In the genomic region with DNA sequence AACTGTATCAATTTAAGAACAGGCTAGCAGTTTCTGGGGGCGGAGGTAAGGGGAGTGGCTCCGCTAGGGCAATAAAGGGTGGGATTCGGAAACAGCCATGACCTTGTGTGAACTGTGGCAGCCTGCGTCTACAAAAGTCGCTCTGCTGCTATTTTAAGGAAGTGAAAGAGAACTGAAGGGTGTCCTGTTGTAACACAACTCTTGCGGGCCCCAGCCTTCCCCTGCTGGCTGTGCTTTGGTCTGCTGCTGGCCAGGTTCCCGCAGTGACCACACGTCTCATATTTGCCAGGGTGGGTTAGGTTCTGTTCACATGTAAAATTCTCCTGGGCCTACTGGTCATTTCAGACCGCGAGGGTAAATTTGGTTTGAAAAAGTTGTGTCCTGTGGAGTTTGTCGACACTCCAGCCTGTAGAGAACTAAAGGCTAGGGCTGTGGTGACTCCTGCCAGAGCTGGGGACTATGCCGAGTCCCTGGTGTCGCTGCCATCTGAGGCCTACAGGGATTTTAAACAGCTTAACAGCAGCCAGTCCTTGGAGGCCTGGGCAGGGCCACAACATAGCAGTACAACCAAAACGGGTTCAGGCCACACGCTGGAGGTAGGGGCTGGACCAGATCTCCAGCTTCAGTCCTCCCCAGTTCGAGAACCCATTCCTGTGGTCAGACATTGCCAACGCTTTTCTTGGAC, we compare ENCODE assay signal across 8 cellular contexts. TPM values are rescaled to one million over a fixed set of nuclear protein-coding genes. Genes with fewer than 3 reads are reported as not detected.
DNase-seq lines count a peak whose midpoint lies in the region; ATAC-seq and TF ChIP-seq lines count a peak whose summit lies in the region.

No MANE protein-coding gene starts in this region.

- in situ Hi-C loops in mammary epithelial cell (cut with MboI; ENCODE audit: low sequenced_read_pairs in 2 of 2), result no loop called here

- H3K9me3 ChIP-seq in mammary epithelial cell (replicated peaks; ENCODE audit: insufficient read depth, low read length), result no peaks in the 10 kb centered on the region

- DNase-seq in activated CD4-positive, alpha-beta T cell treated with anti-CD3 and anti-CD28 coated beads, Interleukin-2, amount 10 ng/mL, durations not matched to agents 24 days and 14 days, result peak; percentile 68
- no peak for DNase-seq in activated CD4-positive, alpha-beta T cell treated with anti-CD3 and anti-CD28 coated beads, Interleukin-2, amount 50 U/mL, for 1 hour
- DNase-seq in HFFc6, result no peak
- peak; percentile 88 to 94 for DNase-seq in NOMO-1 (lab: John Stamatoyannopoulos, UW; ENCODE audit: unreplicated experiment in 2 of 2)
- DNase-seq in mammary epithelial cell, result no peak
- DNase-seq in stimulated activated naive CD8-positive, alpha-beta T cell treated with anti-CD3 and anti-CD28 coated beads, Interleukin-15, amount 100 ng/mL, for 72 hours, result peak; percentile 29 to 39
- no peak for DNase-seq in DMS 273 treated with DMSO at 0.1 percent for 48 hours (lab: John Stamatoyannopoulos, UW)

- TF ChIP-seq CTCF in HFFc6 (IDR thresholded peaks at IDR 0.05) (no peak), mammary epithelial cell (conservative IDR thresholded peaks at IDR 0.05 in 1 of 2, IDR thresholded peaks at IDR 0.05 in 1 of 2; ENCODE audit: extremely low read depth in 1 of 2, insufficient read depth in 1 of 2, low read depth in 1 of 2, low read length in 2 of 2) (no peak)

- no peaks in the 10 kb centered on the region for H3K36me3 ChIP-seq in mammary epithelial cell (ENCODE audit: insufficient read depth, low read length)

- 26% methylated on average over 14 of the region's 17 CpGs for WGBS in mammary epithelial cell (ENCODE audit: low coverage, missing lambda C conversion rate)

- H3K27ac ChIP-seq in mammary epithelial cell (ENCODE audit: insufficient read depth, low read depth, low read length), result no peak overlapping the region
- peak overlapping the region; percentile 95 for H3K27ac ChIP-seq in layer of hippocampus (ENCODE audit: low read depth, low read length)

- H3K27ac Mint-ChIP-seq in activated CD4-positive, alpha-beta T cell treated with anti-CD3 and anti-CD28 coated beads, Interleukin-2, amount 10 ng/mL, durations not matched to agents 24 days and 14 days, result peak overlapping the region; percentile 84
- peak overlapping the region; percentile 65; the same call in 1 of the 2 replicates for H3K27ac Mint-ChIP-seq in HFFc6
- H3K27ac Mint-ChIP-seq in stimulated activated naive CD8-positive, alpha-beta T cell treated with anti-CD3 and anti-CD28 coated beads, Interleukin-15, amount 100 ng/mL, for 72 hours, result peak overlapping the region; percentile 96 to 97

- H3K27me3 ChIP-seq in mammary epithelial cell (ENCODE audit: insufficient read depth, low read length) (no peaks in the 10 kb centered on the region), layer of hippocampus (ENCODE audit: control insufficient read depth, insufficient read depth, low read length) (no peaks in the 10 kb centered on the region)

- H3K4me2 ChIP-seq in mammary epithelial cell (ENCODE audit: insufficient read depth, low read depth, low read length), result peak overlapping the region; percentile 100

- H3K9ac ChIP-seq in mammary epithelial cell (ENCODE audit: insufficient read depth, low read length), result no peak overlapping the region

- CTCF ChIA-PET in mammary epithelial cell (lab: Charles Lee; ENCODE audit: low non-redundant PET), result interaction anchor here (0.7 kb wide), 2 partner anchors 63 to 679 kb away, joined by 3 read pairs; no protein-coding TSS in a partner anchor

- H3K4me3 ChIP-seq in mammary epithelial cell (replicated peaks in 1 of 3; ENCODE audit: insufficient read depth in 1 of 3, low read depth in 2 of 3, low read length in 3 of 3), result peak overlapping the region; percentile 67 to 85 (median 80)

- BruUV-seq in mammary epithelial cell (replicated peaks; lab: Mats Ljungman, UMichigan), result no TSS peak

- peak overlapping the region; percentile 98 for H2AFZ ChIP-seq in mammary epithelial cell (ENCODE audit: low read depth, low read length)

- dilution Hi-C loops in mammary epithelial cell (cut with HindIII; ENCODE audit: low sequenced_read_pairs), result no loop called here

- no peaks in the 10 kb centered on the region for H4K20me1 ChIP-seq in mammary epithelial cell (ENCODE audit: insufficient read depth, low read length)

- intact Hi-C loops in activated CD4-positive, alpha-beta T cell treated with anti-CD3 and anti-CD28 coated beads, Interleukin-2, amount 10 ng/mL, durations not matched to agents 24 days and 14 days (cut with micrococcal nuclease), result loop anchor here (1.0 to 2.0 kb wide), 2 partner anchors 153 to 176 kb away; no protein-coding TSS in a partner anchor
- intact Hi-C loops in mammary epithelial cell (cut with micrococcal nuclease), result loop anchor here (1.0 to 10.0 kb wide), 5 partner anchors 58 to 472 kb away; partner anchors contain the start of gene EIF3F

- no peaks in the 10 kb centered on the region for H3K79me2 ChIP-seq in mammary epithelial cell (ENCODE audit: insufficient read depth, low read length)

- H3K4me1 Mint-ChIP-seq in activated CD4-positive, alpha-beta T cell treated with anti-CD3 and anti-CD28 coated beads, Interleukin-2, amount 10 ng/mL, durations not matched to agents 24 days and 14 days, result peaks cover 12% of the 10 kb centered on the region
- H3K4me1 Mint-ChIP-seq in HFFc6 (ENCODE audit: low read depth), result peaks cover 10% of the 10 kb centered on the region; the same call in 1 of the 2 replicates
- peaks cover 45% of the 10 kb centered on the region for H3K4me1 Mint-ChIP-seq in stimulated activated naive CD8-positive, alpha-beta T cell treated with anti-CD3 and anti-CD28 coated beads, Interleukin-15, amount 100 ng/mL, for 72 hours

- no peaks in the 10 kb centered on the region for H3K9me3 Mint-ChIP-seq in activated CD4-positive, alpha-beta T cell treated with anti-CD3 and anti-CD28 coated beads, Interleukin-2, amount 10 ng/mL, durations not matched to agents 24 days and 14 days
- no peaks in the 10 kb centered on the region for H3K9me3 Mint-ChIP-seq in HFFc6
- H3K9me3 Mint-ChIP-seq in stimulated activated naive CD8-positive, alpha-beta T cell treated with anti-CD3 and anti-CD28 coated beads, Interleukin-15, amount 100 ng/mL, for 72 hours, result no peaks in the 10 kb centered on the region

- peak; percentile 56 for ATAC-seq in stimulated activated naive CD8-positive, alpha-beta T cell treated with anti-CD3 and anti-CD28 coated beads, Interleukin-15, amount 100 ng/mL, for 72 hours

- no peaks in the 10 kb centered on the region for H3K36me3 Mint-ChIP-seq in activated CD4-positive, alpha-beta T cell treated with anti-CD3 and anti-CD28 coated beads, Interleukin-2, amount 10 ng/mL, durations not matched to agents 24 days and 14 days (ENCODE audit: low read depth)
- no peaks in the 10 kb centered on the region for H3K36me3 Mint-ChIP-seq in HFFc6 (ENCODE audit: low read depth)

- H3K4me3 Mint-ChIP-seq in activated CD4-positive, alpha-beta T cell treated with anti-CD3 and anti-CD28 coated beads, Interleukin-2, amount 10 ng/mL, durations not matched to agents 24 days and 14 days, result peak overlapping the region; percentile 90
- peak overlapping the region; percentile 93 for H3K4me3 Mint-ChIP-seq in HFFc6
- peak overlapping the region; percentile 74 to 91 for H3K4me3 Mint-ChIP-seq in stimulated activated naive CD8-positive, alpha-beta T cell treated with anti-CD3 and anti-CD28 coated beads, Interleukin-15, amount 100 ng/mL, for 72 hours

- peaks cover 18% of the 10 kb centered on the region for H3K4me1 ChIP-seq in mammary epithelial cell (ENCODE audit: insufficient read depth, low read length)

- peaks cover 30% of the 10 kb centered on the region for H3K27me3 Mint-ChIP-seq in activated CD4-positive, alpha-beta T cell treated with anti-CD3 and anti-CD28 coated beads, Interleukin-2, amount 10 ng/mL, durations not matched to agents 24 days and 14 days
- H3K27me3 Mint-ChIP-seq in HFFc6 (ENCODE audit: insufficient read depth), result peaks cover 25% of the 10 kb centered on the region
- no peaks in the 10 kb centered on the region for H3K27me3 Mint-ChIP-seq in stimulated activated naive CD8-positive, alpha-beta T cell treated with anti-CD3 and anti-CD28 coated beads, Interleukin-15, amount 100 ng/mL, for 72 hours

RNA-seq across cellular contexts. Expression of gene PPFIBP2, which starts 1.1 kb away (rescaled TPM):
- 1.2 and 1.6 TPM in 2 replicates for total RNA-seq in activated CD4-positive, alpha-beta T cell treated with anti-CD3 and anti-CD28 coated beads, Interleukin-2, amount 10 ng/mL, durations not matched to agents 24 days and 14 days
- 1 to 10 TPM; 6.0 to 8.5 (median 7.3) TPM for total RNA-seq in HFFc6 (2021; fragmentation: NEBNext Ultra II Directional; extraction: Animal tissue kit (Norgen Biotek cat#: 25700))
- total RNA-seq in mammary epithelial cell, result 1 to 10 TPM; 8.3 to 8.4 TPM
- 2.5 TPM for polyA plus RNA-seq in mammary epithelial cell
- 47.1 TPM for polyA minus RNA-seq in mammary epithelial cell

RNA-seq across cellular contexts. Expression of gene OLFML1, which starts 27.4 kb away (rescaled TPM):
- total RNA-seq in activated CD4-positive, alpha-beta T cell treated with anti-CD3 and anti-CD28 coated beads, Interleukin-2, amount 10 ng/mL, durations not matched to agents 24 days and 14 days, result not detected in 2 replicates
- total RNA-seq in HFFc6 (2021; fragmentation: NEBNext Ultra II Directional; extraction: Animal tissue kit (Norgen Biotek cat#: 25700)), result under 1 TPM in 3 of 6 experiments, not detected in 3; 0.20 to 0.43 (median 0.25) TPM
- total RNA-seq in mammary epithelial cell, result under 1 TPM in 1 of 2 donors, not detected in 1; 0.17 TPM
- not detected for polyA plus RNA-seq in mammary epithelial cell
- polyA minus RNA-seq in mammary epithelial cell, result not detected

Comparison
In these comparisons a context has a peak if more than half of its experiments do, and no peak if none do; other contexts are left out.
1. DNase-seq: peak in activated CD4-positive, alpha-beta T cell treated with anti-CD3 and anti-CD28 coated beads, Interleukin-2, amount 10 ng/mL, durations not matched to agents 24 days and 14 days (single experiment), NOMO-1 (2 of 2) and stimulated activated naive CD8-positive, alpha-beta T cell treated with anti-CD3 and anti-CD28 coated beads, Interleukin-15, amount 100 ng/mL, for 72 hours (2 of 2); none in activated CD4-positive, alpha-beta T cell treated with anti-CD3 and anti-CD28 coated beads, Interleukin-2, amount 50 U/mL, for 1 hour (single experiment), HFFc6 (single experiment), mammary epithelial cell (single experiment) and DMS 273 treated with DMSO at 0.1 percent for 48 hours (single experiment).
2. Peak in every context shown above with its lines, with median percentiles within 50 percentile points of each other: H3K27ac Mint-ChIP-seq and H3K4me3 Mint-ChIP-seq.